In the genomic region with DNA sequence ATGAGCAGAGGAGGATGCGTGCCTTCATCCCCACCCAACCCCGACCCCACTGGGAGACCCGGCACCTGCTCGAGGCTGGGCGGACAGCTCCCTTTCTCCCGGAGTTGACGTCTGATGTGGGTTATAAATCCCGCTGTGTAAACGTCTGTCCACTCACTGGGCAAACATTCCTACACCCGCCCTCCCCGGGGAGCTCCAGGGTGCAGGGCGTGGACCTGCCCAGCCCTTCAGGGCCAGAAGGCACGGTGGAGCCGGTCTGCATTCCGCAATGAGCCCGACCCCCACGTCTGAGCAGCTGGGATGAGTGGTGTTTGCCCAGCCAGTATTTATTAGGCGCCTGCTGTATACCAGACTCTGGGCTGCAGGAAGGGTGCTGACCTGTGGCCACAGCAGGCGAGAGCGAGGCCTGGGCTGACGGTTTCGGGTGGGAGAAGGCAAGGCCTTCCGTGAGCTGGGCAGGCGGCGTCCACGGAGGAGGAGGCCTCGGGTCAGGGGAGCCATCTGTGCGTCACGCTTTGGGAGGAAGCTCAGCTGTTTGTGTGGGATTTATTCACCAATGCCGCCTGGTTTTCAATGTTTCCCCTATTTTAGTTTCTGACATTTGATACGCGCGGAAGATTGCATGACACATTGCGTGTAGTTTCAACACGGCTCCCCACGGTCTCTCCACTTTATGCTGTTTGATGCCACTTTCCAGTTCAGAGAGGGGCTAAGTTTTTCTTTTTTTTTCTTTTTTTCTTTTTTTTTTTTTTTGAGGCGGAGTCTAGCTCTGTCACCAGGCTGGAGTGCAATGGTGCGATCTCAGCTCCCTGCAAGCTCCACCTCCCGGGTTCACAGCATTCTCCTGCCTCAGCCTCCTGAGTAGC, we compare ENCODE assay signal across 1 cellular context.
TF ChIP-seq lines count a peak whose summit lies in the region.

No MANE protein-coding gene starts in this region.

TF ChIP-seq in HCT116, 20 proteins besides CTCF, POLR2A, EP300 and RAD21 (continued from another document):
- TF ChIP-seq, protein P1, sequence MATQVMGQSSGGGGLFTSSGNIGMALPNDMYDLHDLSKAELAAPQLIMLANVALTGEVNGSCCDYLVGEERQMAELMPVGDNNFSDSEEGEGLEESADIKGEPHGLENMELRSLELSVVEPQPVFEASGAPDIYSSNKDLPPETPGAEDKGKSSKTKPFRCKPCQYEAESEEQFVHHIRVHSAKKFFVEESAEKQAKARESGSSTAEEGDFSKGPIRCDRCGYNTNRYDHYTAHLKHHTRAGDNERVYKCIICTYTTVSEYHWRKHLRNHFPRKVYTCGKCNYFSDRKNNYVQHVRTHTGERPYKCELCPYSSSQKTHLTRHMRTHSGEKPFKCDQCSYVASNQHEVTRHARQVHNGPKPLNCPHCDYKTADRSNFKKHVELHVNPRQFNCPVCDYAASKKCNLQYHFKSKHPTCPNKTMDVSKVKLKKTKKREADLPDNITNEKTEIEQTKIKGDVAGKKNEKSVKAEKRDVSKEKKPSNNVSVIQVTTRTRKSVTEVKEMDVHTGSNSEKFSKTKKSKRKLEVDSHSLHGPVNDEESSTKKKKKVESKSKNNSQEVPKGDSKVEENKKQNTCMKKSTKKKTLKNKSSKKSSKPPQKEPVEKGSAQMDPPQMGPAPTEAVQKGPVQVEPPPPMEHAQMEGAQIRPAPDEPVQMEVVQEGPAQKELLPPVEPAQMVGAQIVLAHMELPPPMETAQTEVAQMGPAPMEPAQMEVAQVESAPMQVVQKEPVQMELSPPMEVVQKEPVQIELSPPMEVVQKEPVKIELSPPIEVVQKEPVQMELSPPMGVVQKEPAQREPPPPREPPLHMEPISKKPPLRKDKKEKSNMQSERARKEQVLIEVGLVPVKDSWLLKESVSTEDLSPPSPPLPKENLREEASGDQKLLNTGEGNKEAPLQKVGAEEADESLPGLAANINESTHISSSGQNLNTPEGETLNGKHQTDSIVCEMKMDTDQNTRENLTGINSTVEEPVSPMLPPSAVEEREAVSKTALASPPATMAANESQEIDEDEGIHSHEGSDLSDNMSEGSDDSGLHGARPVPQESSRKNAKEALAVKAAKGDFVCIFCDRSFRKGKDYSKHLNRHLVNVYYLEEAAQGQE (IDR thresholded peaks at IDR 0.05; ENCODE audit: low read depth) = no peak
- TF ChIP-seq YY1 (IDR thresholded peaks at IDR 0.05; ENCODE audit: extremely low read depth, insufficient replicate concordance, low read depth, low read length) (no peak), POLR2AphosphoS5 (IDR thresholded peaks at IDR 0.05; ENCODE audit: low read depth, low read length) (peak; percentile 30; the same call in 1 of the 2 replicates), ZFX (IDR thresholded peaks at IDR 0.05) (no peak), TCF7L2 (IDR thresholded peaks at IDR 0.05; ENCODE audit: borderline replicate concordance, extremely low read depth, insufficient read depth, insufficient read length) (peak; percentile 74), EZH2phosphoT487 (IDR thresholded peaks at IDR 0.05; ENCODE audit: borderline replicate concordance) (no peak), SRF (IDR thresholded peaks at IDR 0.05; ENCODE audit: low read depth) (no peak), EGR1 (IDR thresholded peaks at IDR 0.05; ENCODE audit: low read depth) (no peak), CBX3 (IDR thresholded peaks at IDR 0.05; ENCODE audit: low read depth) (no peak; the same call in 1 of the 2 replicates), SIN3A (IDR thresholded peaks at IDR 0.05; ENCODE audit: low read depth) (peak; percentile 88), JUND (IDR thresholded peaks at IDR 0.05) (peak; percentile 62; the same call in 1 of the 2 replicates)
- TF ChIP-seq, protein P2, sequence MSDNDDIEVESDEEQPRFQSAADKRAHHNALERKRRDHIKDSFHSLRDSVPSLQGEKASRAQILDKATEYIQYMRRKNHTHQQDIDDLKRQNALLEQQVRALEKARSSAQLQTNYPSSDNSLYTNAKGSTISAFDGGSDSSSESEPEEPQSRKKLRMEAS (IDR thresholded peaks at IDR 0.05) = peak; percentile 79
- TF ChIP-seq, protein P3, sequence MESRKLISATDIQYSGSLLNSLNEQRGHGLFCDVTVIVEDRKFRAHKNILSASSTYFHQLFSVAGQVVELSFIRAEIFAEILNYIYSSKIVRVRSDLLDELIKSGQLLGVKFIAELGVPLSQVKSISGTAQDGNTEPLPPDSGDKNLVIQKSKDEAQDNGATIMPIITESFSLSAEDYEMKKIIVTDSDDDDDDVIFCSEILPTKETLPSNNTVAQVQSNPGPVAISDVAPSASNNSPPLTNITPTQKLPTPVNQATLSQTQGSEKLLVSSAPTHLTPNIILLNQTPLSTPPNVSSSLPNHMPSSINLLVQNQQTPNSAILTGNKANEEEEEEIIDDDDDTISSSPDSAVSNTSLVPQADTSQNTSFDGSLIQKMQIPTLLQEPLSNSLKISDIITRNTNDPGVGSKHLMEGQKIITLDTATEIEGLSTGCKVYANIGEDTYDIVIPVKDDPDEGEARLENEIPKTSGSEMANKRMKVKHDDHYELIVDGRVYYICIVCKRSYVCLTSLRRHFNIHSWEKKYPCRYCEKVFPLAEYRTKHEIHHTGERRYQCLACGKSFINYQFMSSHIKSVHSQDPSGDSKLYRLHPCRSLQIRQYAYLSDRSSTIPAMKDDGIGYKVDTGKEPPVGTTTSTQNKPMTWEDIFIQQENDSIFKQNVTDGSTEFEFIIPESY (IDR thresholded peaks at IDR 0.05; ENCODE audit: extremely low read depth, insufficient replicate concordance, low read length) = no peak
- TF ChIP-seq, protein P4, sequence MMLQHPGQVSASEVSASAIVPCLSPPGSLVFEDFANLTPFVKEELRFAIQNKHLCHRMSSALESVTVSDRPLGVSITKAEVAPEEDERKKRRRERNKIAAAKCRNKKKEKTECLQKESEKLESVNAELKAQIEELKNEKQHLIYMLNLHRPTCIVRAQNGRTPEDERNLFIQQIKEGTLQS (IDR thresholded peaks at IDR 0.05) = no peak
